16 cellular contexts compared by ENCODE assay signal in genomic region chr19:38464421-38465082, GRCh38. TPM values are rescaled to one million over a fixed set of nuclear protein-coding genes. Genes with fewer than 3 reads are reported as not detected.
DNase-seq lines count a peak whose midpoint lies in the region; ATAC-seq and TF ChIP-seq lines count a peak whose summit lies in the region.
"Had no signal": no experiment of that assay in that cellular context is flagged by ENCODE, and none has a peak within 500 bp of the region (broad histone marks: within the 10 kb centered on the region; RNA-seq: fewer than 3 reads in every experiment).

No MANE protein-coding gene starts in this region.

- H3K4me1 Mint-ChIP-seq in WTC11: no peaks in the 10 kb centered on the region
- H3K4me1 Mint-ChIP-seq: IgD-negative memory B cell had no signal

- no peaks in the 10 kb centered on the region for H3K27me3 Mint-ChIP-seq in WTC11 (ENCODE audit: low read depth)
- H3K27me3 Mint-ChIP-seq: CD4-positive, CD25-positive, alpha-beta regulatory T cell had no signal

- ATAC-seq in WTC11 (peak; percentile 47), HG02588 (IDR thresholded peaks at IDR 0.05; ENCODE audit: unreplicated experiment) (no peak)

- CTCF ChIA-PET in WTC11 (lab: Charles Lee): interaction anchor here (1.0 kb wide), 1 partner anchor 61 kb away, joined by 3 read pairs; the partner anchor contains the start of gene FAM98C

- no peaks in the 10 kb centered on the region for H3K27me3 ChIP-seq in H7 (ENCODE audit: control insufficient read depth, insufficient read depth, low read length)
- H3K27me3 ChIP-seq: BLaER1 treated with 17β-estradiol and CSF1 and Interleukin-3, amounts not matched to agents 10 nM and 100 nM had no signal

- H3K27ac Mint-ChIP-seq in WTC11: peak overlapping the region; percentile 71
- H3K27ac Mint-ChIP-seq: CD4-positive, CD25-positive, alpha-beta regulatory T cell; IgD-negative memory B cell had no signal

- 0 out of 2 replicates have a peak, but pooled peaks cover 3% of the 10 kb centered on the region for H3K9me3 Mint-ChIP-seq in WTC11
- H3K9me3 Mint-ChIP-seq: CD4-positive, CD25-positive, alpha-beta regulatory T cell had no signal

- DNase-seq in ELF-1 (ENCODE audit: low read depth, low spot score) (peak; percentile 87), H7 (peak; percentile 67), WTC11 (ENCODE audit: low spot score) (no peak), left kidney (ENCODE audit: low read depth, low spot score) (peak; percentile 21)
- DNase-seq in stimulated activated CD4-positive, alpha-beta T cell treated with anti-CD3 and anti-CD28 coated beads, Interleukin-2, amount 100 ng/mL, for 48 hours: no peak
- no peak for DNase-seq in activated CD8-positive, alpha-beta memory T cell treated with anti-CD3 and anti-CD28 coated beads, Interleukin-2, amount 50 U/mL, for 4 hours
- DNase-seq: AML-193; Calu3; CD4-positive, CD25-positive, alpha-beta regulatory T cell; DMS 273 treated with DMSO at 0.1 percent for 48 hours; DMS79 had no signal

- no peak for TF ChIP-seq CTCF in WTC11 (IDR thresholded peaks at IDR 0.05)

- no peak overlapping the region for H3K4me3 Mint-ChIP-seq in WTC11
- H3K4me3 Mint-ChIP-seq: CD4-positive, CD25-positive, alpha-beta regulatory T cell had no signal

- H3K36me3 ChIP-seq in H7 (replicated peaks; ENCODE audit: control insufficient read depth, insufficient read depth, low read length): peaks cover 26% of the 10 kb centered on the region

- H3K4me3 ChIP-seq in H7 (ENCODE audit: insufficient read depth, low read depth, low read length): no peak overlapping the region
- H3K4me3 ChIP-seq: BLaER1 treated with 17β-estradiol and CSF1 and Interleukin-3, amounts not matched to agents 10 nM and 100 nM had no signal

- POLR2A ChIA-PET in WTC11 (lab: Charles Lee): no interaction called here

- H3K36me3 Mint-ChIP-seq in WTC11: peaks cover 37% of the 10 kb centered on the region

TF ChIP-seq in WTC11, 78 proteins besides CTCF, POLR2A, EP300 and RAD21:
- TF ChIP-seq MYBL2 (CRISPR knock-in tag; IDR thresholded peaks at IDR 0.05) (no peak), ZNF416 (CRISPR knock-in tag; IDR thresholded peaks at IDR 0.05) (no peak), CDX4 (CRISPR knock-in tag; IDR thresholded peaks at IDR 0.05; ENCODE audit: borderline replicate concordance) (no peak), ESRRA (CRISPR knock-in tag; IDR thresholded peaks at IDR 0.05; ENCODE audit: borderline replicate concordance) (no peak), ATF6 (CRISPR knock-in tag; IDR thresholded peaks at IDR 0.05) (no peak), ZNF317 (CRISPR knock-in tag; IDR thresholded peaks at IDR 0.05; ENCODE audit: borderline replicate concordance, low read depth) (no peak)

RNA-seq across cellular contexts. Expression of gene RYR1, which starts 31.1 kb away (rescaled TPM):
- total RNA-seq in H7 (2014; rRNA removed; shearing (Covaris generic)): 17.9 and 25.5 TPM in 2 replicates
- 19.8 to 24.2 TPM (median 21.1 TPM) in 3 replicates for total RNA-seq in WTC11 (2021)
- total RNA-seq: HT1080 had no signal

RNA-seq across cellular contexts. Expression of gene RASGRP4, which starts 38.5 kb away (rescaled TPM):
- total RNA-seq in H7 (2014; rRNA removed; shearing (Covaris generic)): 1.2 and 2.1 TPM in 2 replicates
- 2.5 to 4.1 TPM (median 3.4 TPM) in 3 replicates for total RNA-seq in WTC11 (2021)
- total RNA-seq: A673, Calu3, HT1080 had no signal

Comparison
In these comparisons a context has a peak if more than half of its experiments do, and no peak if none do; other contexts are left out.
1. DNase-seq: peak in ELF-1 (single experiment), H7 (single experiment) and left kidney (single experiment); none in WTC11 (single experiment), stimulated activated CD4-positive, alpha-beta T cell treated with anti-CD3 and anti-CD28 coated beads, Interleukin-2, amount 100 ng/mL, for 48 hours (0 of 2) and activated CD8-positive, alpha-beta memory T cell treated with anti-CD3 and anti-CD28 coated beads, Interleukin-2, amount 50 U/mL, for 4 hours (single experiment).